ENCODE assay signal across 1 cellular context in the genomic region with DNA sequence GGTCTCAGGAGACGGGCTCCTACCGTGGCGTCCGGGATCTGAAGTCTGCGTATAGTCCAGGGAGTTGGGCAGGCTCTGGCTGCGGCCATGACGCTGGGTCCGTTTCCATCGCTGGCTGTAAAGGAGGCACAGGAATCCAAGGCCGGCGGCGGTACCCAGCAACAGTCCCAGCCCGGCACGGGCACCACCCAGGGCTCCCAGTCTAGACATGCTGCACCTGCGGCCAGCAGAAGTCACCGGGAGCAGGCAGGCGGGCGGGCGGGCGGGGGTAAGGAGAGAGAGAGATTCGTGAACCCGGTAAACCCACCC.
TF ChIP-seq lines count a peak whose summit lies in the region.

No MANE protein-coding gene starts in this region.

TF ChIP-seq in GM12878, 131 proteins besides CTCF, POLR2A, EP300 and RAD21:
- TF ChIP-seq, protein P1, sequence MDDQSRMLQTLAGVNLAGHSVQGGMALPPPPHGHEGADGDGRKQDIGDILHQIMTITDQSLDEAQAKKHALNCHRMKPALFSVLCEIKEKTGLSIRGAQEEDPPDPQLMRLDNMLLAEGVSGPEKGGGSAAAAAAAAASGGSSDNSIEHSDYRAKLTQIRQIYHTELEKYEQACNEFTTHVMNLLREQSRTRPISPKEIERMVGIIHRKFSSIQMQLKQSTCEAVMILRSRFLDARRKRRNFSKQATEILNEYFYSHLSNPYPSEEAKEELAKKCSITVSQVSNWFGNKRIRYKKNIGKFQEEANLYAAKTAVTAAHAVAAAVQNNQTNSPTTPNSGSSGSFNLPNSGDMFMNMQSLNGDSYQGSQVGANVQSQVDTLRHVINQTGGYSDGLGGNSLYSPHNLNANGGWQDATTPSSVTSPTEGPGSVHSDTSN (IDR thresholded peaks at IDR 0.05; ENCODE audit: insufficient replicate concordance, low read depth, low read length) = no peak
- TF ChIP-seq ASH2L (IDR thresholded peaks at IDR 0.05; ENCODE audit: borderline replicate concordance, low read depth) (no peak), YY1 (IDR thresholded peaks at IDR 0.05; ENCODE audit: low read depth, low read length) (0 out of 2 replicates have a peak, but pooled peaks have one; percentile 41), SMARCA5 (IDR thresholded peaks at IDR 0.05) (0 out of 2 replicates have a peak, but pooled peaks have one; percentile 32), FOXK2 (IDR thresholded peaks at IDR 0.05) (0 out of 2 replicates have a peak, but pooled peaks have one; percentile 4)
